Comparison of ENCODE assay signal across 2 cellular contexts in the genomic region with DNA sequence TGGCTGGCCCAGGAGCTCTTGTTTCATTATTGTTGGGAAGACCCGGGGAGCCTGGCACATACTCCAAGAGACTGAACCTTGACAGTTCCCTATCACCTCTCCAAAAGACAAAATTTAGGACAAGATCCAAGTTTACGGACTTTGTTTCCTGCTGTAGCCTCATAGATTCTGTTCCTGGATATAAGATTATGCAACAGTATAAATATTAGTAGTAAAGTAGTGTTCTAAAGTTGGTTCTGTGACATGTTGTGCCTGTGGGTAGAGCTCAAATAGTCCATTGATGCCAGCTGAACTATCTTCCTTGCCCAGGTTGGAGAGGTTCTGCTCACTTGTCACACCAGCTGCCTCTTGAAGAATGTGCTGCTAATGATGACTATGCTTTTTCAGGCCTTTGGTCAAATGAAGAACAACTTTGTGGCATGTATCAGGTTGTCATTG.
TF ChIP-seq lines count a peak whose summit lies in the region.

No MANE protein-coding gene starts in this region.

TF ChIP-seq in liver, 16 proteins besides CTCF, POLR2A, EP300 and RAD21 (continued from another document):
- TF ChIP-seq FOXA2 (IDR thresholded peaks at IDR 0.05), result peak; percentile 27
- peak; percentile 85 to 89 for TF ChIP-seq HNF4A (conservative IDR thresholded peaks at IDR 0.05)
- TF ChIP-seq, protein P1, sequence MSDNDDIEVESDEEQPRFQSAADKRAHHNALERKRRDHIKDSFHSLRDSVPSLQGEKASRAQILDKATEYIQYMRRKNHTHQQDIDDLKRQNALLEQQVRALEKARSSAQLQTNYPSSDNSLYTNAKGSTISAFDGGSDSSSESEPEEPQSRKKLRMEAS (IDR thresholded peaks at IDR 0.05), result peak; percentile 49
- TF ChIP-seq, protein P2, sequence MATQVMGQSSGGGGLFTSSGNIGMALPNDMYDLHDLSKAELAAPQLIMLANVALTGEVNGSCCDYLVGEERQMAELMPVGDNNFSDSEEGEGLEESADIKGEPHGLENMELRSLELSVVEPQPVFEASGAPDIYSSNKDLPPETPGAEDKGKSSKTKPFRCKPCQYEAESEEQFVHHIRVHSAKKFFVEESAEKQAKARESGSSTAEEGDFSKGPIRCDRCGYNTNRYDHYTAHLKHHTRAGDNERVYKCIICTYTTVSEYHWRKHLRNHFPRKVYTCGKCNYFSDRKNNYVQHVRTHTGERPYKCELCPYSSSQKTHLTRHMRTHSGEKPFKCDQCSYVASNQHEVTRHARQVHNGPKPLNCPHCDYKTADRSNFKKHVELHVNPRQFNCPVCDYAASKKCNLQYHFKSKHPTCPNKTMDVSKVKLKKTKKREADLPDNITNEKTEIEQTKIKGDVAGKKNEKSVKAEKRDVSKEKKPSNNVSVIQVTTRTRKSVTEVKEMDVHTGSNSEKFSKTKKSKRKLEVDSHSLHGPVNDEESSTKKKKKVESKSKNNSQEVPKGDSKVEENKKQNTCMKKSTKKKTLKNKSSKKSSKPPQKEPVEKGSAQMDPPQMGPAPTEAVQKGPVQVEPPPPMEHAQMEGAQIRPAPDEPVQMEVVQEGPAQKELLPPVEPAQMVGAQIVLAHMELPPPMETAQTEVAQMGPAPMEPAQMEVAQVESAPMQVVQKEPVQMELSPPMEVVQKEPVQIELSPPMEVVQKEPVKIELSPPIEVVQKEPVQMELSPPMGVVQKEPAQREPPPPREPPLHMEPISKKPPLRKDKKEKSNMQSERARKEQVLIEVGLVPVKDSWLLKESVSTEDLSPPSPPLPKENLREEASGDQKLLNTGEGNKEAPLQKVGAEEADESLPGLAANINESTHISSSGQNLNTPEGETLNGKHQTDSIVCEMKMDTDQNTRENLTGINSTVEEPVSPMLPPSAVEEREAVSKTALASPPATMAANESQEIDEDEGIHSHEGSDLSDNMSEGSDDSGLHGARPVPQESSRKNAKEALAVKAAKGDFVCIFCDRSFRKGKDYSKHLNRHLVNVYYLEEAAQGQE (IDR thresholded peaks at IDR 0.05), result peak; percentile 42
- TF ChIP-seq EGR1 (IDR thresholded peaks at IDR 0.05; ENCODE audit: low read depth in 2 of 2), result no peak
- peak; percentile 83 for TF ChIP-seq SP1 (IDR thresholded peaks at IDR 0.05)
- peak; percentile 47 to 52 for TF ChIP-seq JUND (IDR thresholded peaks at IDR 0.05)
- TF ChIP-seq, protein P3, sequence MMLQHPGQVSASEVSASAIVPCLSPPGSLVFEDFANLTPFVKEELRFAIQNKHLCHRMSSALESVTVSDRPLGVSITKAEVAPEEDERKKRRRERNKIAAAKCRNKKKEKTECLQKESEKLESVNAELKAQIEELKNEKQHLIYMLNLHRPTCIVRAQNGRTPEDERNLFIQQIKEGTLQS (IDR thresholded peaks at IDR 0.05), result peak; percentile 45
- peak; percentile 45 to 73 for TF ChIP-seq RXRA (IDR thresholded peaks at IDR 0.05)
- peak in 1 of 2 donors; percentile 12 for TF ChIP-seq GABPA (IDR thresholded peaks at IDR 0.05 in 1 of 2, conservative IDR thresholded peaks at IDR 0.05 in 1 of 2)
- TF ChIP-seq FOXA1 (IDR thresholded peaks at IDR 0.05), result no peak
- TF ChIP-seq, protein P4, sequence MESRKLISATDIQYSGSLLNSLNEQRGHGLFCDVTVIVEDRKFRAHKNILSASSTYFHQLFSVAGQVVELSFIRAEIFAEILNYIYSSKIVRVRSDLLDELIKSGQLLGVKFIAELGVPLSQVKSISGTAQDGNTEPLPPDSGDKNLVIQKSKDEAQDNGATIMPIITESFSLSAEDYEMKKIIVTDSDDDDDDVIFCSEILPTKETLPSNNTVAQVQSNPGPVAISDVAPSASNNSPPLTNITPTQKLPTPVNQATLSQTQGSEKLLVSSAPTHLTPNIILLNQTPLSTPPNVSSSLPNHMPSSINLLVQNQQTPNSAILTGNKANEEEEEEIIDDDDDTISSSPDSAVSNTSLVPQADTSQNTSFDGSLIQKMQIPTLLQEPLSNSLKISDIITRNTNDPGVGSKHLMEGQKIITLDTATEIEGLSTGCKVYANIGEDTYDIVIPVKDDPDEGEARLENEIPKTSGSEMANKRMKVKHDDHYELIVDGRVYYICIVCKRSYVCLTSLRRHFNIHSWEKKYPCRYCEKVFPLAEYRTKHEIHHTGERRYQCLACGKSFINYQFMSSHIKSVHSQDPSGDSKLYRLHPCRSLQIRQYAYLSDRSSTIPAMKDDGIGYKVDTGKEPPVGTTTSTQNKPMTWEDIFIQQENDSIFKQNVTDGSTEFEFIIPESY (IDR thresholded peaks at IDR 0.05), result no peak
- no peak for TF ChIP-seq NR2F2 (IDR thresholded peaks at IDR 0.05)
TF ChIP-seq in liver: peak in this region for 11.

TF ChIP-seq in HepG2, 621 proteins besides CTCF, POLR2A, EP300 and RAD21:
- TF ChIP-seq, protein P5, sequence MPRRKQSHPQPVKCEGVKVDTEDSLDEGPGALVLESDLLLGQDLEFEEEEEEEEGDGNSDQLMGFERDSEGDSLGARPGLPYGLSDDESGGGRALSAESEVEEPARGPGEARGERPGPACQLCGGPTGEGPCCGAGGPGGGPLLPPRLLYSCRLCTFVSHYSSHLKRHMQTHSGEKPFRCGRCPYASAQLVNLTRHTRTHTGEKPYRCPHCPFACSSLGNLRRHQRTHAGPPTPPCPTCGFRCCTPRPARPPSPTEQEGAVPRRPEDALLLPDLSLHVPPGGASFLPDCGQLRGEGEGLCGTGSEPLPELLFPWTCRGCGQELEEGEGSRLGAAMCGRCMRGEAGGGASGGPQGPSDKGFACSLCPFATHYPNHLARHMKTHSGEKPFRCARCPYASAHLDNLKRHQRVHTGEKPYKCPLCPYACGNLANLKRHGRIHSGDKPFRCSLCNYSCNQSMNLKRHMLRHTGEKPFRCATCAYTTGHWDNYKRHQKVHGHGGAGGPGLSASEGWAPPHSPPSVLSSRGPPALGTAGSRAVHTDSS (CRISPR knock-in tag; conservative IDR thresholded peaks at IDR 0.05), result no peak
- TF ChIP-seq MAFK (conservative IDR thresholded peaks at IDR 0.05 in 1 of 2, IDR thresholded peaks at IDR 0.05 in 1 of 2; ENCODE audit: low read length in 2 of 2) (peak in 1 of 2 experiments; percentile 31; a peak in 1 of 4 replicates), ZNF713 (CRISPR knock-in tag; IDR thresholded peaks at IDR 0.05) (no peak)
